8 cellular contexts compared by ENCODE assay signal in the genomic region with DNA sequence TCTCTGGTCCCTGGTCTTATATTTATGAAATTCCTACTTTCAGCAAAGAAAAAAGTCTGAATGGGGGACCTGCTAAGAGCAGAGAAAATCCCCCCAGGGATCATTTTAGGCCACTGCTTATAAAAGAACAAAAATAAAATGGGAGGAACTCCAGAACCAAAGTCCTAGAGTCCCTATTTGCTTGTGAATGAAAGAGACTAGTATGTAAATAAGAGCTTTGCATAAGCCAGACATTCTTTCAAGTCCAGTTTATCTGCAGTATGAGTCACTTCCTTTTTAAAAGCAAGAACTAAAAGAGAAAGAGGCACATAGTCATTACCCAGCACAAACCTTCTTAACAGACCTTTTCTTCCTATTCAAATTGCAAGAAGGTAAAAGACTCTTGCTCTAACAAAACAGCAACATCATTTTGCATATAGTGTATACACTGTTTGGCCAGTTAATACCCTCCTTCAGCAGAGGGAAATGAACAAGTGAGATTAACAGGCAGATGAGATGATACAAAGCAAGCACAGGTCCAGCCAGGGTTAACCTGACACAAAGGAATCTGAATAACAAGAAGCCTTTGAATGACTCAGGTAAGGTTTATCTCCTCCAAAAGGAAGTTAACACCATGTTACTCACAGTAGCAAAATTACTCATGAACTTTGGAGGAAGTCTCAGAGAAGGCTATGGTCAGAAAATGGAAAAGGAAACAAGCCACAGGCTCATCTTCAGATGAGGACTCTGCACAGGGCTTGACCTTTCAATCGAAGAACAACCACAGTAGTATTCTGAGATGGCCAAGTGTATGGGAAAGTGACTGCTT.
DNase-seq lines count a peak whose midpoint lies in the region; ATAC-seq and TF ChIP-seq lines count a peak whose summit lies in the region.

No MANE protein-coding gene starts in this region.

- H3K9ac ChIP-seq in BLaER1 = no peak overlapping the region

- H3K9me3 Mint-ChIP-seq in memory B cell (no peaks in the 10 kb centered on the region), endothelial cell (ENCODE audit: unreplicated experiment) (no peaks in the 10 kb centered on the region)

- H3K4me1 ChIP-seq in BLaER1 = peaks cover 9% of the 10 kb centered on the region
- peaks cover 27% of the 10 kb centered on the region for H3K4me1 ChIP-seq in OCI-LY7 (ENCODE audit: insufficient read depth, low read length, poor library complexity, severe bottlenecking)
- no peaks in the 10 kb centered on the region; the same call in 1 of the 2 replicates for H3K4me1 ChIP-seq in BE2C

- H3K36me3 Mint-ChIP-seq in memory B cell = no peaks in the 10 kb centered on the region
- peaks cover 5% of the 10 kb centered on the region for H3K36me3 Mint-ChIP-seq in endothelial cell (ENCODE audit: low read depth, unreplicated experiment)

- no peak for TF ChIP-seq CTCF in OCI-LY7 (conservative IDR thresholded peaks at IDR 0.05; ENCODE audit: low read length)
- no peak for TF ChIP-seq CTCF in cardiac fibroblast (IDR thresholded peaks at IDR 0.05; ENCODE audit: low read depth, low read length)
- TF ChIP-seq CTCF in BE2C (IDR thresholded peaks at IDR 0.05; ENCODE audit: low read depth, low read length) = no peak
- no peak for TF ChIP-seq CTCF in endothelial cell (IDR thresholded peaks at IDR 0.05; ENCODE audit: unreplicated experiment)

- no peaks in the 10 kb centered on the region for H3K9me2 ChIP-seq in OCI-LY7 (ENCODE audit: insufficient read depth, low read length)

- POLR2A ChIA-PET in OCI-LY7 (lab: Charles Lee) = interaction anchor here (0.7 to 1.2 kb wide), 7 partner anchors 8 to 418 kb away, joined by 3 to 4 read pairs (median 3); no protein-coding TSS in a partner anchor

- H3K9me3 ChIP-seq in BLaER1 (0 out of 2 replicates have a peak, but pooled peaks cover 6% of the 10 kb centered on the region), OCI-LY7 (ENCODE audit: low read length) (no peaks in the 10 kb centered on the region), BE2C (peaks cover 2% of the 10 kb centered on the region; the same call in 1 of the 2 replicates)

- intact Hi-C loops in OCI-LY7 (cut with micrococcal nuclease; ENCODE audit: unreplicated experiment) = no loop called here

- no TSS peak for BruUV-seq in OCI-LY7 (replicated peaks; lab: Mats Ljungman, UMichigan)

- no peak overlapping the region for H3K27ac ChIP-seq in BLaER1
- peak overlapping the region; percentile 37 for H3K27ac ChIP-seq in OCI-LY7 (ENCODE audit: low read depth, low read length, poor library complexity, severe bottlenecking)

- H3K4me1 Mint-ChIP-seq in memory B cell (peaks cover 10% of the 10 kb centered on the region), endothelial cell (ENCODE audit: unreplicated experiment) (no peaks in the 10 kb centered on the region)

- H3K4me3 Mint-ChIP-seq in memory B cell = peak overlapping the region; percentile 11
- H3K4me3 Mint-ChIP-seq in endothelial cell (ENCODE audit: unreplicated experiment) = no peak overlapping the region

- DNase-seq in OCI-LY7 (ENCODE audit: low spot score) = peak; percentile 41
- DNase-seq in cardiac fibroblast (ENCODE audit: low read depth in 2 of 2) = peak; percentile 91 to 94
- peak in 1 of 2 donors; percentile 5 for DNase-seq in memory B cell (ENCODE audit: low spot score in 2 of 2)
- DNase-seq in BE2C = no peak
- no peak for DNase-seq in endothelial cell (ENCODE audit: low spot score)

- H3K27ac Mint-ChIP-seq in memory B cell = no peak overlapping the region
- H3K27ac Mint-ChIP-seq in endothelial cell (ENCODE audit: unreplicated experiment) = no peak overlapping the region

- no peaks in the 10 kb centered on the region for H3K79me2 ChIP-seq in OCI-LY7 (ENCODE audit: insufficient read depth, low read depth, low read length)

- H3K4me3 ChIP-seq in BLaER1 = no peak overlapping the region
- H3K4me3 ChIP-seq in OCI-LY7 (ENCODE audit: low read depth, low read length, poor library complexity, severe bottlenecking) = peak overlapping the region; percentile 39
- no peak overlapping the region for H3K4me3 ChIP-seq in cardiac fibroblast (replicated peaks in 1 of 2; ENCODE audit: low read depth in 2 of 2, low read length in 2 of 2)
- no peak overlapping the region for H3K4me3 ChIP-seq in BE2C (ENCODE audit: low read depth, low read length)

- CTCF ChIA-PET in OCI-LY7 (lab: Charles Lee; ENCODE audit: unreplicated experiment) = no interaction called here

- H3K27me3 ChIP-seq in BLaER1 (no peaks in the 10 kb centered on the region), BE2C (no peaks in the 10 kb centered on the region)

- no peaks in the 10 kb centered on the region for H4K20me1 ChIP-seq in BLaER1
- H4K20me1 ChIP-seq in OCI-LY7 (ENCODE audit: insufficient read depth, low read length) = no peaks in the 10 kb centered on the region

- no peaks in the 10 kb centered on the region for H3K27me3 Mint-ChIP-seq in memory B cell
- peaks cover 4% of the 10 kb centered on the region for H3K27me3 Mint-ChIP-seq in endothelial cell (ENCODE audit: unreplicated experiment)

- peak overlapping the region; percentile 85 for H2AFZ ChIP-seq in OCI-LY7 (ENCODE audit: low read length)

- H3K36me3 ChIP-seq in BLaER1 (no peaks in the 10 kb centered on the region), OCI-LY7 (ENCODE audit: insufficient read depth, low read length) (no peaks in the 10 kb centered on the region), BE2C (no peaks in the 10 kb centered on the region)

- H3K4me2 ChIP-seq in BLaER1 (0 out of 2 replicates have a peak overlapping the region, but pooled peaks have one; percentile 10), OCI-LY7 (ENCODE audit: low read length) (peak overlapping the region; percentile 66)

- ATAC-seq in GM18907 (IDR thresholded peaks at IDR 0.05; ENCODE audit: unreplicated experiment) = peak; percentile 96
- peak; percentile 90 for ATAC-seq in HG03066 (IDR thresholded peaks at IDR 0.05; ENCODE audit: low read depth, unreplicated experiment)
- peak; percentile 97 for ATAC-seq in memory B cell (ENCODE audit: low read depth)

Comparison
In these comparisons a context has a peak if more than half of its experiments do, and no peak if none do; other contexts are left out.
1. DNase-seq: peak in OCI-LY7 (single experiment) and cardiac fibroblast (2 of 2); none in BE2C (single experiment) and endothelial cell (single experiment).
2. Peak in every context shown above with its lines, with median percentiles within 50 percentile points of each other: ATAC-seq.